28 cellular contexts compared by ENCODE assay signal in genomic region chrX:24828147-24828546, GRCh38.
"Had no signal": no experiment of that assay in that cellular context is flagged by ENCODE, and none has a peak within 500 bp of the region (broad histone marks: within the 10 kb centered on the region; RNA-seq: fewer than 3 reads in every experiment).

No MANE protein-coding gene starts in this region.

- ATAC-seq: effector memory CD8-positive, alpha-beta T cell; esophagus mucosa; gastrocnemius medialis; left lung; left ventricle myocardium superior; mucosa of descending colon had no signal

- H3K4me1 Mint-ChIP-seq: memory B cell, mesothelial cell of epicardium had no signal

- H3K4me3 ChIP-seq: coronary artery, esophagus squamous epithelium, gastrocnemius medialis, heart right ventricle, left lung, lung, mucosa of descending colon had no signal

- FAIRE-seq: colon, endometrium, kidney had no signal

- DNase-seq: effector CD8-positive, alpha-beta T cell; effector memory CD8-positive, alpha-beta T cell; endodermal cell; erythroblast; esophagus squamous epithelium; foreskin fibroblast; foreskin melanocyte; gastrocnemius medialis; glutamatergic neuron; head of caudate nucleus; heart right ventricle; hypothalamus; immature natural killer cell; islet precursor cell; kidney; kidney glomerular epithelial cell; left lung; left ventricle myocardium superior; mammary epithelial cell; mucosa of descending colon had no signal

- H3K36me3 ChIP-seq: gastrocnemius medialis had no signal

- H3K27me3 Mint-ChIP-seq: effector memory CD8-positive, alpha-beta T cell; memory B cell had no signal

- H3K9me3 Mint-ChIP-seq: effector memory CD8-positive, alpha-beta T cell; immature natural killer cell; memory B cell; mesothelial cell of epicardium had no signal

- H3K4me3 Mint-ChIP-seq: effector memory CD8-positive, alpha-beta T cell; endodermal cell; immature natural killer cell; memory B cell; mesothelial cell of epicardium had no signal

- H3K9me3 ChIP-seq: esophagus squamous epithelium, gastrocnemius medialis, heart right ventricle, left lung, mucosa of descending colon had no signal

- H3K27ac Mint-ChIP-seq: immature natural killer cell, memory B cell, mesothelial cell of epicardium had no signal

- H3K27ac ChIP-seq: coronary artery, epithelial cell of prostate, esophagus squamous epithelium, gastrocnemius medialis, heart right ventricle, left lung had no signal

- H3K4me1 ChIP-seq: esophagus squamous epithelium, gastrocnemius medialis, heart right ventricle, left lung had no signal

- H3K27me3 ChIP-seq: esophagus squamous epithelium, gastrocnemius medialis, left lung had no signal
